ENCODE assay signal across 13 cellular contexts in the genomic region with DNA sequence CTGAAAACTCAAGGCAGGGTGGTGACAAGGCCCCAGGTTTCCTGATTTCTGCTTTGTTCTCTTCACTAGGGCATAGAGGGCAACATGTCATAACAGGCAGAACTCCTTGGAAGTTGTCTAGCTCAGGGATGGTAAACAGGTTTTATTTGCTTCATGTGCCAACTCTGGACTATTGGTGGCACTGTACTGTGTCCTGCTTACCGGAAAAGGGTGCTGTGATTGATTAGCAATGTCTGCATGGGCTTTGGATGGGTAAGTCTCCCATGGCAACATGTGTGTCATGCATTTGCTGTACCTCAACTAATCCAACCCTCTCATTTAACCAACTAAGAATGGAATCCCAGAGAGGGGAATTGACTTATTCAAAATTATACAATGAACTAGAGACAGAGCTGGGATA.
DNase-seq lines count a peak whose midpoint lies in the region; ATAC-seq and TF ChIP-seq lines count a peak whose summit lies in the region.
"Had no signal": no experiment of that assay in that cellular context is flagged by ENCODE, and none has a peak within 500 bp of the region (broad histone marks: within the 10 kb centered on the region; RNA-seq: fewer than 3 reads in every experiment).

No MANE protein-coding gene starts in this region.

- ATAC-seq in RWPE2 (ENCODE audit: low read depth) (peak; percentile 52; the same call in 2 of the 3 replicates), HG03045 (IDR thresholded peaks at IDR 0.05; ENCODE audit: unreplicated experiment) (no peak), HG03521 (IDR thresholded peaks at IDR 0.05; ENCODE audit: unreplicated experiment) (no peak)
- ATAC-seq: gastrocnemius medialis had no signal

- TF ChIP-seq CTCF in RWPE2 (IDR thresholded peaks at IDR 0.05; ENCODE audit: poor library complexity, severe bottlenecking): no peak
- no peak for TF ChIP-seq CTCF in fibroblast of mammary gland (conservative IDR thresholded peaks at IDR 0.05; ENCODE audit: control insufficient read depth, insufficient read depth, low read depth, low read length)

- DNase-seq in H4 (ENCODE audit: low spot score) (peak; percentile 38), RWPE2 (ENCODE audit: low spot score) (no peak), fibroblast of mammary gland (ENCODE audit: low read depth) (peak; percentile 22)
- DNase-seq in stimulated activated CD4-positive, alpha-beta T cell treated with anti-CD3 and anti-CD28 coated beads, Interleukin-12 subunit alpha, Interleukin-12 subunit beta, amount 100 ng/mL, for 4 hours: no peak
- DNase-seq: activated CD4-positive, alpha-beta T cell treated with anti-CD3 and anti-CD28 coated beads, Interleukin-2, amount 50 U/mL, for 48 hours; effector memory CD4-positive, alpha-beta T cell; gastrocnemius medialis; NCI-H2107 had no signal

- H3K9me3 ChIP-seq in BLaER1 (peaks cover 15% of the 10 kb centered on the region), RWPE2 (ENCODE audit: severe bottlenecking) (no peaks in the 10 kb centered on the region)
- H3K9me3 ChIP-seq: gastrocnemius medialis had no signal

- H3K4me3 ChIP-seq in BLaER1 (no peak overlapping the region), RWPE2 (ENCODE audit: severe bottlenecking) (no peak overlapping the region), fibroblast of mammary gland (ENCODE audit: control insufficient read depth, low read depth, low read length) (no peak overlapping the region)
- H3K4me3 ChIP-seq: gastrocnemius medialis, SK-N-MC had no signal

- H3K9ac ChIP-seq in BLaER1: no peak overlapping the region

- H4K20me1 ChIP-seq in BLaER1: no peaks in the 10 kb centered on the region

- peak overlapping the region; percentile 87 for H3K4me2 ChIP-seq in BLaER1

- H3K27ac ChIP-seq in BLaER1 (no peak overlapping the region), RWPE2 (ENCODE audit: poor library complexity, severe bottlenecking) (no peak overlapping the region)
- H3K27ac ChIP-seq: C4-2B, gastrocnemius medialis, SK-N-MC had no signal

- H3K36me3 ChIP-seq in BLaER1 (no peaks in the 10 kb centered on the region), RWPE2 (ENCODE audit: low read depth) (no peaks in the 10 kb centered on the region)
- H3K36me3 ChIP-seq: gastrocnemius medialis had no signal

- no peaks in the 10 kb centered on the region for H3K27me3 ChIP-seq in BLaER1
- H3K27me3 ChIP-seq in RWPE2 (ENCODE audit: insufficient read depth, poor library complexity, severe bottlenecking): no peaks in the 10 kb centered on the region
- H3K27me3 ChIP-seq: gastrocnemius medialis had no signal

- peaks cover 52% of the 10 kb centered on the region for H3K4me1 ChIP-seq in BLaER1
- H3K4me1 ChIP-seq in RWPE2 (ENCODE audit: insufficient read depth, poor library complexity, severe bottlenecking): peaks cover 3% of the 10 kb centered on the region
- H3K4me1 ChIP-seq: gastrocnemius medialis had no signal

Comparison
In these comparisons a context has a peak if more than half of its experiments do, and no peak if none do; other contexts are left out.
1. DNase-seq: peak in H4 (single experiment) and fibroblast of mammary gland (single experiment); none in RWPE2 (single experiment) and stimulated activated CD4-positive, alpha-beta T cell treated with anti-CD3 and anti-CD28 coated beads, Interleukin-12 subunit alpha, Interleukin-12 subunit beta, amount 100 ng/mL, for 4 hours (single experiment).